ENCODE assay signal across 8 cellular contexts in genomic region chr1:67687198-67687545, GRCh38. TPM values are rescaled to one million over a fixed set of nuclear protein-coding genes. Genes with fewer than 3 reads are reported as not detected.
DNase-seq lines count a peak whose midpoint lies in the region; ATAC-seq, FAIRE-seq and TF ChIP-seq lines count a peak whose summit lies in the region.

No MANE protein-coding gene starts in this region.

- H3K9ac ChIP-seq in PC-3 (ENCODE audit: low read length) (peak overlapping the region; percentile 65), rectal smooth muscle tissue (ENCODE audit: low read length) (no peak overlapping the region)

- H3K4me2 ChIP-seq in PC-3 (ENCODE audit: low read length) = peak overlapping the region; percentile 96

- TF ChIP-seq CTCF in PC-3 (conservative IDR thresholded peaks at IDR 0.05; ENCODE audit: low read depth, low read length) (no peak), epithelial cell of proximal tubule (conservative IDR thresholded peaks at IDR 0.05; ENCODE audit: low read depth, low read length) (no peak)

- no peak overlapping the region for H2AFZ ChIP-seq in PC-3 (ENCODE audit: low read length)

- CTCF ChIA-PET in PC-3 (lab: Charles Lee) = interaction anchor here (1.4 kb wide), 1 partner anchor 74 kb away, joined by 10 read pairs; no protein-coding TSS in a partner anchor

- H3K9me3 ChIP-seq in PC-3 (ENCODE audit: low read length) = no peaks in the 10 kb centered on the region

- FAIRE-seq in H54 (lab: Jason Lieb, UNC) = no peak

- peaks cover 30% of the 10 kb centered on the region for H3F3A ChIP-seq in PC-3 (ENCODE audit: low read length, unreplicated experiment)

- intact Hi-C loops in PC-3 (cut with micrococcal nuclease) = loop anchor here (2.0 to 10.0 kb wide), 2 partner anchors 22 to 698 kb away; no protein-coding TSS in a partner anchor

- peak overlapping the region; percentile 93 for H3K27ac ChIP-seq in PC-3 (ENCODE audit: low read length)
- H3K27ac ChIP-seq in rectal smooth muscle tissue (ENCODE audit: low read depth, low read length) = peak overlapping the region; percentile 86

- POLR2A ChIA-PET in PC-3 (lab: Charles Lee; ENCODE audit: unreplicated experiment) = interaction anchor here (0.8 to 1.1 kb wide), 3 partner anchors 63 to 117 kb away, joined by 3 to 20 read pairs (median 15); no protein-coding TSS in a partner anchor

- H4K20me1 ChIP-seq in PC-3 (ENCODE audit: low read length) = peaks cover 31% of the 10 kb centered on the region

- H3K27me3 ChIP-seq in PC-3 (ENCODE audit: low read length) = no peaks in the 10 kb centered on the region
- no peaks in the 10 kb centered on the region for H3K27me3 ChIP-seq in rectal smooth muscle tissue (ENCODE audit: control insufficient read depth, insufficient read depth, low read length)

- peaks cover 33% of the 10 kb centered on the region for H3K36me3 ChIP-seq in PC-3 (ENCODE audit: low read depth, low read length)
- peaks cover 7% of the 10 kb centered on the region for H3K36me3 ChIP-seq in rectal smooth muscle tissue (ENCODE audit: control insufficient read depth, insufficient read depth, low read length)

- H3K4me3 ChIP-seq in PC-3 (ENCODE audit: low read length) = peak overlapping the region; percentile 87
- H3K4me3 ChIP-seq in epithelial cell of proximal tubule (ENCODE audit: low read depth, low read length) = peak overlapping the region; percentile 95
- peak overlapping the region; percentile 80 for H3K4me3 ChIP-seq in rectal smooth muscle tissue (ENCODE audit: low read length)

- DNase-seq in PC-3 (no peak), epithelial cell of proximal tubule (ENCODE audit: low read depth) (no peak), NCI-H128 (lab: John Stamatoyannopoulos, UW; ENCODE audit: unreplicated experiment) (no peak), DMS 273 treated with DMSO at 0.1 percent for 48 hours (lab: John Stamatoyannopoulos, UW) (no peak), H54 (ENCODE audit: insufficient read length, low spot score) (no peak)

- TSS peak; percentile 52 for BruUV-seq in PC-3 (replicated peaks; lab: Mats Ljungman, UMichigan)

- ATAC-seq in GM18498 (IDR thresholded peaks at IDR 0.05; ENCODE audit: unreplicated experiment) = peak; percentile 8
- no peak for ATAC-seq in PC-3
- no peak for ATAC-seq in GM19023 (IDR thresholded peaks at IDR 0.05; ENCODE audit: unreplicated experiment)

- no peaks in the 10 kb centered on the region for H3K9me2 ChIP-seq in PC-3 (replicated peaks; ENCODE audit: low read length)

- H3K79me2 ChIP-seq in PC-3 (ENCODE audit: low read length) = peaks cover 35% of the 10 kb centered on the region

- TF ChIP-seq POLR2A in H54 (IDR thresholded peaks at IDR 0.05; ENCODE audit: low read depth, low read length) = no peak

- peaks cover 43% of the 10 kb centered on the region for H3K4me1 ChIP-seq in PC-3 (ENCODE audit: insufficient read depth, low read length)
- H3K4me1 ChIP-seq in rectal smooth muscle tissue (ENCODE audit: control insufficient read depth, insufficient read depth, low read length) = peaks cover 10% of the 10 kb centered on the region

RNA-seq across cellular contexts. Expression of gene GADD45A, which starts 2.2 kb away (rescaled TPM):
- total RNA-seq in PC-3 (2014; rRNA removed) = 129 and 153 TPM in 2 replicates
- 67.3 and 151 TPM in 2 replicates for total RNA-seq in epithelial cell of proximal tubule
